ENCODE assay signal across 23 cellular contexts in genomic region chr17:27659685-27660084, GRCh38. TPM values are rescaled to one million over a fixed set of nuclear protein-coding genes. Genes with fewer than 3 reads are reported as not detected.
A peak's percentile ranks its signal among the peaks of the same experiment; 100 is the strongest.
DNase-seq lines count a peak whose midpoint lies in the region; ATAC-seq, FAIRE-seq and TF ChIP-seq lines count a peak whose summit lies in the region.
"Had no signal": no experiment of that assay in that cellular context is flagged by ENCODE, and none has a peak within 500 bp of the region (broad histone marks: within the 10 kb centered on the region; RNA-seq: fewer than 3 reads in every experiment).

No MANE protein-coding gene starts in this region.

- no peak for TF ChIP-seq EP300 in Ishikawa (IDR thresholded peaks at IDR 0.05; ENCODE audit: borderline replicate concordance)

- TF ChIP-seq RAD21 in Ishikawa (IDR thresholded peaks at IDR 0.05; ENCODE audit: low read depth), result no peak

- DNase-seq in kidney (peak; percentile 10), upper lobe of right lung (peak; percentile 11)
- DNase-seq in activated CD4-positive, CD25-positive, alpha-beta regulatory T cell treated with anti-CD3 and anti-CD28 coated beads, Interleukin-2, amount 50 U/mL, for 72 hours, result no peak
- DNase-seq: 8988T; ACHN; BE2C; C1 segment of cervical spinal cord; CD4-positive, alpha-beta memory T cell; CD4-positive, CD25-positive, alpha-beta regulatory T cell; COR-L47; DMS 273 treated with DMSO at 0.1 percent for 48 hours; DMS153; DMS53; DMS79 treated with DMSO at 0.1 percent for 48 hours; GF-D8 had no signal

- H3K36me3 ChIP-seq in kidney (ENCODE audit: control insufficient read depth in 1 of 2, insufficient read depth in 2 of 2, low read length in 2 of 2) (no peaks in the 10 kb centered on the region), upper lobe of right lung (no peaks in the 10 kb centered on the region)
- H3K36me3 ChIP-seq: BE2C, BLaER1 had no signal

- H3K4me3 ChIP-seq in kidney (ENCODE audit: low read length in 2 of 2), result no peak overlapping the region
- H3K4me3 ChIP-seq in upper lobe of right lung, result no peak overlapping the region
- H3K4me3 ChIP-seq: BLaER1 had no signal

- H3K9me3 ChIP-seq in kidney (ENCODE audit: control insufficient read depth in 1 of 2, low read length in 2 of 2), result no peaks in the 10 kb centered on the region
- no peaks in the 10 kb centered on the region for H3K9me3 ChIP-seq in upper lobe of right lung
- H3K9me3 ChIP-seq: BE2C, BLaER1 had no signal

- intact Hi-C loops in kidney (cut with DNase I), result loop anchor here (5.0 kb wide), 1 partner anchor 98 kb away; no protein-coding TSS in a partner anchor
- intact Hi-C loops in upper lobe of right lung (cut with DNase I), result no loop called here

- FAIRE-seq in kidney (lab: Jason Lieb, UNC), result no peak
- FAIRE-seq: A204.1, G401.6, GM12891, GM19239 had no signal

- TF ChIP-seq CTCF in kidney (IDR thresholded peaks at IDR 0.05; ENCODE audit: borderline replicate concordance, extremely low read depth, insufficient read depth) (no peak), upper lobe of right lung (IDR thresholded peaks at IDR 0.05) (no peak)

- no peaks in the 10 kb centered on the region for H3K4me1 ChIP-seq in kidney (ENCODE audit: control insufficient read depth in 1 of 2, insufficient read depth in 1 of 2, low read depth in 1 of 2, low read length in 2 of 2)
- H3K4me1 ChIP-seq in upper lobe of right lung, result no peaks in the 10 kb centered on the region
- H3K4me1 ChIP-seq: BE2C had no signal

- H3K27ac ChIP-seq in kidney (ENCODE audit: low read depth in 2 of 2, low read length in 2 of 2), result no peak overlapping the region
- H3K27ac ChIP-seq in upper lobe of right lung, result no peak overlapping the region
- H3K27ac ChIP-seq: BLaER1 had no signal

- H3K27me3 ChIP-seq in upper lobe of right lung, result no peaks in the 10 kb centered on the region
- H3K27me3 ChIP-seq: BE2C, BLaER1 had no signal

- H3K9ac ChIP-seq in kidney (ENCODE audit: low read length in 2 of 2), result no peak overlapping the region
- H3K9ac ChIP-seq: BLaER1 had no signal

- ATAC-seq in upper lobe of right lung (no peak), GM21723 (IDR thresholded peaks at IDR 0.05; ENCODE audit: unreplicated experiment) (no peak), HG03095 (IDR thresholded peaks at IDR 0.05; ENCODE audit: unreplicated experiment) (no peak)

TF ChIP-seq in Ishikawa, 13 proteins besides CTCF, POLR2A, EP300 and RAD21:
- TF ChIP-seq ZBTB7A (IDR thresholded peaks at IDR 0.05; ENCODE audit: low read depth) (no peak), REST (IDR thresholded peaks at IDR 0.05; ENCODE audit: low read depth) (peak; percentile 71)

RNA-seq across cellular contexts. Expression of gene LGALS9, which starts 28.7 kb away (rescaled TPM):
- total RNA-seq in kidney, result 50.8 TPM
- 16.4 TPM for polyA plus RNA-seq in kidney (ENCODE audit: insufficient read depth, low read depth, low replicate concordance)
- 185 TPM for total RNA-seq in upper lobe of right lung
